Comparison of ENCODE assay signal across 30 cellular contexts in genomic region chr5:68012831-68013230, GRCh38.
"Had no signal": no experiment of that assay in that cellular context is flagged by ENCODE, and none has a peak within 500 bp of the region (broad histone marks: within the 10 kb centered on the region; RNA-seq: fewer than 3 reads in every experiment).

No MANE protein-coding gene starts in this region.

- H3K27ac ChIP-seq: neutrophil, ovary, parathyroid adenoma, psoas muscle, right lobe of liver, spleen, suprapubic skin, testis, tibial artery, transverse colon, upper lobe of right lung, vagina had no signal

- ATAC-seq: naive thymus-derived CD8-positive, alpha-beta T cell; natural killer cell treated with Interleukin-12 subunit alpha and Interleukin-12 subunit beta and Interleukin-15 and Interleukin-18, amount 100 ng/mL, for 72 hours; psoas muscle; right cardiac atrium; right lobe of liver; stimulated activated memory B cell treated with anti-CD40 and anti-IgM and Interleukin-4, amounts not matched to agents 10 μg/mL and 1 μg/mL and 100 μg/mL, for 72 hours; stimulated activated naive CD8-positive, alpha-beta T cell treated with anti-CD3 and anti-CD28 coated beads, Interleukin-15, amount 100 ng/mL, for 72 hours; stimulated activated naive CD8-positive, alpha-beta T cell treated with anti-CD3 and anti-CD28 coated beads, Interleukin-15, Interleukin-2, amounts not matched to agents 100 U/mL and 50 U/mL, for 24 hours; upper lobe of right lung had no signal

- H3K79me2 ChIP-seq: parathyroid adenoma had no signal

- H3K27me3 ChIP-seq: neutrophil, ovary, right lobe of liver, spleen, suprapubic skin, testis, tibial artery, transverse colon, upper lobe of right lung, vagina had no signal

- H3K36me3 ChIP-seq: neutrophil, ovary, right lobe of liver, spleen, suprapubic skin, tibial artery, transverse colon, upper lobe of right lung, vagina had no signal

- DNase-seq: naive thymus-derived CD8-positive, alpha-beta T cell; nephron progenitor cell; nucleus accumbens; ovary; posterior cingulate gyrus; psoas muscle; right cardiac atrium; right lobe of liver; spleen; stimulated activated CD4-positive, alpha-beta T cell treated with anti-CD3 and anti-CD28 coated beads, Interleukin-12 subunit alpha, Interleukin-12 subunit beta, amount 100 ng/mL, for 4 hours; stimulated activated CD4-positive, alpha-beta T cell treated with anti-CD3 and anti-CD28 coated beads, Interleukin-1b, Interleukin-23, amount 100 ng/mL, for 48 hours; stimulated activated CD4-positive, alpha-beta T cell treated with anti-CD3 and anti-CD28 coated beads, Interleukin-4, amount 100 ng/mL, for 1 hour; stimulated activated CD4-positive, alpha-beta T cell treated with anti-CD3 and anti-CD28 coated beads, Interleukin-4, amount 100 ng/mL, for 4 hours; stimulated activated CD8-positive, alpha-beta memory T cell treated with anti-CD3 and anti-CD28 coated beads, Interleukin-4, amount 100 ng/mL, for 48 hours; stimulated activated naive CD4-positive, alpha-beta T cell; stimulated activated naive CD8-positive, alpha-beta T cell treated with anti-CD3 and anti-CD28 coated beads, Interleukin-15, amount 100 ng/mL, for 72 hours; stimulated activated naive CD8-positive, alpha-beta T cell treated with anti-CD3 and anti-CD28 coated beads, Interleukin-15, Interleukin-2, amounts not matched to agents 100 U/mL and 50 U/mL, for 24 hours; substantia nigra; testis; tibial artery; transverse colon; upper lobe of right lung had no signal

- H3K9me3 ChIP-seq: neutrophil, ovary, psoas muscle, right lobe of liver, spleen, suprapubic skin, testis, tibial artery, transverse colon, upper lobe of right lung, vagina had no signal

- H3K4me1 ChIP-seq: parathyroid adenoma, psoas muscle, right lobe of liver, spleen, suprapubic skin, testis, upper lobe of right lung, vagina had no signal

- H3K4me3 ChIP-seq: ovary, psoas muscle, right lobe of liver, skin epidermis, smooth muscle cell, spleen, suprapubic skin, testis, tibial artery, transverse colon, upper lobe of right lung, vagina had no signal

- H3K9ac ChIP-seq: parathyroid adenoma had no signal

- H2AFZ ChIP-seq: parathyroid adenoma had no signal

- H3K4me2 ChIP-seq: smooth muscle cell had no signal
